In the genomic region with DNA sequence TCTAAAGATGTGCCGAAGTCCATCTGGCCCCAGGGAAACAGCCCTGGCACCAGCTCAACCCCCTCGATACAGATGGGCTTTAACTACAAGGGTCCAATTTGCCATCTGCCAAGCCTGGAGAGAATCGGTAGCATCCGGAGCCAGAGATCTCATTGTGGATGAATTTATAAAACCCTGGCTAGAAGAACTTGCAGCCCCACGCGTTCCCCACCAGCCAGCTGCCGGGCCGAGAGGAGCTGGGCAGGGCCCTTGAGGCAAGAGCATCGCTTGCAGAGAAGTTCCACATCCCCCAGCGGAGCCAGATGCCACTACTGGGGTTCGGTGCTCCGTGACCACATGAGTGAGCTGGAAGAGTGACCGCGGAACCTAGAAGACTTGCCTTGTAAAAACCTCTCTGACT, we compare ENCODE assay signal across 25 cellular contexts.
"Had no signal": no experiment of that assay in that cellular context is flagged by ENCODE, and none has a peak within 500 bp of the region (broad histone marks: within the 10 kb centered on the region; RNA-seq: fewer than 3 reads in every experiment).

No MANE protein-coding gene starts in this region.

- H3K4me3 Mint-ChIP-seq: activated CD4-positive, alpha-beta T cell treated with anti-CD3 and anti-CD28 coated beads, Interleukin-2, amount 10 ng/mL, durations not matched to agents 7 days and 5 days; activated CD8-positive, alpha-beta T cell treated with anti-CD3 and anti-CD28 coated beads, Interleukin-2, amount 10 ng/mL, durations not matched to agents 7 days and 5 days; activated naive CD8-positive, alpha-beta T cell; mesothelial cell of epicardium; T-helper 2 cell treated with Interferon-gamma antibody and Interleukin-4, amounts not matched to agents 5 μg/mL and 100 μg/mL, for 36 hours had no signal

- H3K27ac ChIP-seq: adrenal gland, ascending aorta, brain microvascular endothelial cell, esophagus muscularis mucosa, hepatocyte, left ventricle myocardium inferior, prostate gland, thoracic aorta, upper lobe of left lung, WERI-Rb-1 had no signal

- H2AFZ ChIP-seq: hepatocyte had no signal

- H3K4me2 ChIP-seq: hepatocyte had no signal

- H3K4me1 Mint-ChIP-seq: activated CD4-positive, alpha-beta T cell treated with anti-CD3 and anti-CD28 coated beads, Interleukin-2, amount 10 ng/mL, durations not matched to agents 7 days and 5 days; mesothelial cell of epicardium had no signal

- H3K27me3 ChIP-seq: adrenal gland, ascending aorta, brain microvascular endothelial cell, esophagus muscularis mucosa, hepatocyte, upper lobe of left lung had no signal

- H3K36me3 Mint-ChIP-seq: mesothelial cell of epicardium had no signal

- H3K9me3 ChIP-seq: adrenal gland, ascending aorta, esophagus muscularis mucosa, prostate gland, thoracic aorta, upper lobe of left lung had no signal

- H3K9me3 Mint-ChIP-seq: immature natural killer cell; mesothelial cell of epicardium; T-helper 2 cell treated with Interferon-gamma antibody and Interleukin-4, amounts not matched to agents 5 μg/mL and 100 μg/mL, for 36 hours had no signal

- H3K27ac Mint-ChIP-seq: activated CD4-positive, alpha-beta T cell treated with anti-CD3 and anti-CD28 coated beads, Interleukin-2, amount 10 ng/mL, durations not matched to agents 7 days and 5 days; activated CD8-positive, alpha-beta T cell treated with anti-CD3 and anti-CD28 coated beads, Interleukin-2, amount 10 ng/mL, durations not matched to agents 7 days and 5 days; mesothelial cell of epicardium; T-helper 2 cell treated with Interferon-gamma antibody and Interleukin-4, amounts not matched to agents 5 μg/mL and 100 μg/mL, for 36 hours had no signal

- H3K4me3 ChIP-seq: adrenal gland, ascending aorta, esophagus muscularis mucosa, hepatocyte, left ventricle myocardium inferior, prostate gland, thoracic aorta, upper lobe of left lung had no signal

- DNase-seq: activated CD4-positive, alpha-beta T cell treated with anti-CD3 and anti-CD28 coated beads, Interleukin-2, amount 10 ng/mL, durations not matched to agents 7 days and 5 days; activated CD4-positive, CD25-positive, alpha-beta regulatory T cell treated with anti-CD3 and anti-CD28 coated beads, Interleukin-2, amount 50 U/mL, for 72 hours; activated CD8-positive, alpha-beta T cell treated with anti-CD3 and anti-CD28 coated beads, Interleukin-2, amount 10 ng/mL, durations not matched to agents 7 days and 5 days; adrenal gland; brain microvascular endothelial cell; dermis blood vessel endothelial cell; effector memory CD4-positive, alpha-beta T cell; glutamatergic neuron; immature natural killer cell; left ventricle myocardium inferior; mammary epithelial cell; naive thymus-derived CD8-positive, alpha-beta T cell; stimulated activated CD4-positive, alpha-beta T cell treated with anti-CD3 and anti-CD28 coated beads, Interleukin-2, amount 100 ng/mL, for 48 hours; stimulated activated CD8-positive, alpha-beta memory T cell treated with anti-CD3 and anti-CD28 coated beads, Interleukin-4, amount 100 ng/mL, for 48 hours; stimulated activated naive CD4-positive, alpha-beta T cell treated with Interleukin-2 at 50 U/mL for 16 hours; WERI-Rb-1 had no signal

- H3K36me3 ChIP-seq: adrenal gland, ascending aorta, brain microvascular endothelial cell, left ventricle myocardium inferior, prostate gland, thoracic aorta, WERI-Rb-1 had no signal

- ATAC-seq: activated CD8-positive, alpha-beta T cell treated with anti-CD3 and anti-CD28 coated beads, Interleukin-2, amount 10 ng/mL, durations not matched to agents 7 days and 5 days; naive thymus-derived CD8-positive, alpha-beta T cell had no signal

- H3K4me1 ChIP-seq: ascending aorta, prostate gland, upper lobe of left lung had no signal

- H3K27me3 Mint-ChIP-seq: activated CD4-positive, alpha-beta T cell treated with anti-CD3 and anti-CD28 coated beads, Interleukin-2, amount 10 ng/mL, durations not matched to agents 7 days and 5 days; activated naive CD8-positive, alpha-beta T cell; naive thymus-derived CD8-positive, alpha-beta T cell had no signal

- H3K79me2 ChIP-seq: hepatocyte had no signal
